8 cellular contexts compared by ENCODE assay signal in the genomic region with DNA sequence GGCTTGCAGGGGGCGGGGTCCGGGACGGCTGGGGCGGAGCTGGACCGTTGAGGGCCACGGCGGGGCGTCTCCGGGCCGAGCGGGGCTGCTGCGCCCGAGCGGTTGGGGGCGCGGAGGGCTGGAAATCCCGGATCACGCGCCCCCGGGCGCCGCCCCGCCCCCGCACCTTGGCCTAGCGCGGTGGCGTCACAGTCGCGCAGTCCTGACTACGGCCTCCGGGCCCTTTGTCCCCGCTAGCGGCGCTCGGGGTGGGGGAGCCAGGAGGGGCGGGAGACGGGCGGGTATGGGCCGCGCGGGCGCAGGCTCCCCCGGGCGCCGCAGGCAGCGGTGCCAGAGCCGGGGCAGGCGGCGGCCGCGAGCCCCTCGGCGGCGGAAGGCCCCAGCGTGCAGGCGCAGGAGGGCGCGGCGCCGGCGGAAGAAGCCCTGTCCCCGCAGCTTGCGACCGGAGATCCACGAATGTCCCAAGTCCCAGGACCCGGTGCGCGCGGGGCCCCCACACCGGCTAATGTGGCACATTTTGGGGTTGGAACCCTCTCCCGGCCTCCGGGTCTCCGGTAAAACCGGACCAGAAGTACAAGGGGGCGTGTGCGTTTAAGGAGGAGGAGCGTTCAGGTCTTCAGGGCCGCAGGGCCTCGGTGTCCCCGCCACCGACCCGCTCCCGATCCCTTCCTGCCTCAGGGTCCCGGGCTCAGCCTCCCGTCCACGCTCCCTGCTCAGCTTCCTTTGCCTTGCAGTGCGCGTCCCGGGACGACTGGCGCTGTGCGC. TPM values are rescaled to one million over a fixed set of nuclear protein-coding genes. Genes with fewer than 3 reads are reported as not detected.
A peak's percentile ranks its signal among the peaks of the same experiment; 100 is the strongest.
DNase-seq lines count a peak whose midpoint lies in the region; ATAC-seq, FAIRE-seq and TF ChIP-seq lines count a peak whose summit lies in the region.

No MANE protein-coding gene starts in this region.

- H3K4me1 ChIP-seq in CD8-positive, alpha-beta memory T cell (ENCODE audit: insufficient read depth, low read length), result peaks cover 40% of the 10 kb centered on the region
- peaks cover 10% of the 10 kb centered on the region for H3K4me1 ChIP-seq in IMR-90 (ENCODE audit: control insufficient read depth, insufficient read depth, low read length)
- H3K4me1 ChIP-seq in heart left ventricle, result peaks cover 0 to 66% (median 49%) of the 10 kb centered on the region in 12 donors
- H3K4me1 ChIP-seq in ovary (ENCODE audit: insufficient read depth), result peaks cover 25% of the 10 kb centered on the region

- H3K36me3 Mint-ChIP-seq in CD8-positive, alpha-beta memory T cell, result peaks cover 0 to 20% (median 0%) of the 10 kb centered on the region in 3 donors

- H3K79me1 ChIP-seq in IMR-90 (ENCODE audit: low read depth in 1 of 2, low read length in 2 of 2), result peaks cover 0 to 25% of the 10 kb centered on the region in 2 experiments; a peak in 2 of 4 replicates

- TF ChIP-seq CTCF in GM20000 (IDR thresholded peaks at IDR 0.05; ENCODE audit: extremely low read depth, missing control alignments) (no peak), IMR-90 (conservative IDR thresholded peaks at IDR 0.05; ENCODE audit: low read depth, low read length) (0 out of 2 replicates have a peak, but pooled peaks have one; percentile 5), heart left ventricle (IDR thresholded peaks at IDR 0.05) (no peak), ovary (IDR thresholded peaks at IDR 0.05) (no peak)

- TF ChIP-seq POLR2A in IMR-90 (IDR thresholded peaks at IDR 0.05; ENCODE audit: low read depth, low read length) (peak; percentile 40; the same call in 1 of the 2 replicates), heart left ventricle (IDR thresholded peaks at IDR 0.05) (no peak), ovary (IDR thresholded peaks at IDR 0.05) (no peak)

- peak overlapping the region; percentile 89 for H3K4me2 ChIP-seq in IMR-90 (ENCODE audit: low read depth, low read length)

- H3K27ac Mint-ChIP-seq in CD8-positive, alpha-beta memory T cell, result peak overlapping the region in 6 of 8 donors; percentile 58 to 95 (median 66)

- H3K4me3 ChIP-seq in CD8-positive, alpha-beta memory T cell (ENCODE audit: low read length), result peak overlapping the region; percentile 69
- peak overlapping the region; percentile 85 for H3K4me3 ChIP-seq in IMR-90 (ENCODE audit: insufficient read depth, low read depth, low read length)
- peak overlapping the region; percentile 35 to 95 (median 76) for H3K4me3 ChIP-seq in heart left ventricle
- peak overlapping the region; percentile 84 for H3K4me3 ChIP-seq in ovary

- TF ChIP-seq EP300 in ovary (IDR thresholded peaks at IDR 0.05), result no peak

- H3K23ac ChIP-seq in IMR-90 (ENCODE audit: low read depth, low read length), result peak overlapping the region; percentile 95

- peak overlapping the region; percentile 93 for H2BK5ac ChIP-seq in IMR-90 (ENCODE audit: low read depth, low read length, poor library complexity, severe bottlenecking)

- H3K9ac ChIP-seq in IMR-90 (ENCODE audit: low read depth, low read length), result peak overlapping the region; percentile 96

- H3K4ac ChIP-seq in IMR-90 (ENCODE audit: low read depth, low read length), result peak overlapping the region; percentile 94

- peaks cover 8% of the 10 kb centered on the region for H3K36me3 ChIP-seq in CD8-positive, alpha-beta memory T cell (ENCODE audit: insufficient read depth, low read length)
- H3K36me3 ChIP-seq in IMR-90 (ENCODE audit: control insufficient read depth, insufficient read depth, low read length), result peaks cover 39% of the 10 kb centered on the region; the same call in 1 of the 2 replicates
- H3K36me3 ChIP-seq in heart left ventricle, result peaks cover 0 to 39% (median 32%) of the 10 kb centered on the region in 9 donors
- no peaks in the 10 kb centered on the region for H3K36me3 ChIP-seq in ovary

- H3K27me3 Mint-ChIP-seq in CD8-positive, alpha-beta memory T cell, result no peaks in the 10 kb centered on the region

- H4K20me1 ChIP-seq in IMR-90 (ENCODE audit: insufficient read depth, low read length), result peaks cover 48% of the 10 kb centered on the region

- ATAC-seq in IMR-90 (ENCODE audit: low read depth) (peak; percentile 45), heart left ventricle (peak in 3 of 4 donors; percentile 14 to 54 (median 42))

- 0 out of 2 replicates have a peak, but pooled peaks cover 2% of the 10 kb centered on the region for H3K9me1 ChIP-seq in IMR-90 (ENCODE audit: insufficient read depth, low read length)

- TF ChIP-seq RAD21 in IMR-90 (IDR thresholded peaks at IDR 0.05; ENCODE audit: low read length), result no peak

- intact Hi-C loops in IMR-90 (cut with micrococcal nuclease) (loop anchor here (5.0 kb wide), 1 partner anchor 77 kb away; the partner anchor contains the start of gene CNN2), heart left ventricle (cut with DNase I) (loop anchor here in 5 of 10 donors (5.0 kb wide), 3 partner anchors 77 to 168 kb away; partner anchors contain the start of genes RNU6-2 (in 4 of the 5), TMEM259 (in 4 of the 5) and CNN2 (in 1 of the 5)), ovary (cut with DNase I) (loop anchor here in 3 of 4 donors (5.0 to 10.0 kb wide), 3 partner anchors 68 to 180 kb away; partner anchors contain the start of genes ARID3A (in 1 of the 3), RNU6-2 (in 1 of the 3), SBNO2 (in 1 of the 3) and TMEM259 (in 1 of the 3))

- H3K14ac ChIP-seq in IMR-90 (replicated peaks; ENCODE audit: low read depth, low read length), result peak overlapping the region; percentile 95

- 1% methylated on average over 41 of the region's 92 CpGs; no CpG with 5 or more reads in 1 of the 2 experiments for WGBS in IMR-90 (ENCODE audit: extremely low coverage in 2 of 2, insufficient read length in 1 of 2), 2 experiments
- 0 to 1% (median 1%) methylated on average over 69 to 92 of the region's 92 CpGs for WGBS in adipose tissue, 3 donors
- 0 to 2% (median 1%) methylated on average over 39 to 92 of the region's 92 CpGs for WGBS in heart left ventricle, 4 donors
- 0% methylated on average over 19 to 92 of the region's 92 CpGs for WGBS in ovary, 3 donors

- H2AK5ac ChIP-seq in IMR-90 (ENCODE audit: low read depth, low read length), result peak overlapping the region; percentile 91

- H3K18ac ChIP-seq in IMR-90 (ENCODE audit: low read depth, low read length), result no peak overlapping the region; the same call in 1 of the 2 replicates

- peak; percentile 72 to 84 (median 76) for DNase-seq in CD8-positive, alpha-beta memory T cell
- DNase-seq in GM20000 (ENCODE audit: low spot score) (peak; percentile 93), IMR-90 (peak; percentile 69), SKM-1 treated with dmso at 0.1 percent for 144 hours (lab: John Stamatoyannopoulos, UW; ENCODE audit: unreplicated experiment) (peak; percentile 21), heart left ventricle (peak; percentile 72 to 90 (median 85)), ovary (peak; percentile 71 to 83 (median 81)), urothelium cell line (ENCODE audit: low spot score) (peak; percentile 59)

- dilution Hi-C loops in IMR-90 (cut with HindIII; ENCODE audit: low sequenced_read_pairs, unreplicated experiment), result no loop called here

- H2BK15ac ChIP-seq in IMR-90 (ENCODE audit: low read depth, low read length), result no peak overlapping the region

- POLR2A ChIA-PET in CD8-positive, alpha-beta memory T cell (lab: Charles Lee), result interaction anchor here (0.6 to 2.7 kb wide), 9 partner anchors 11 to 164 kb away, joined by 3 to 14 read pairs (median 4); partner anchors contain the start of genes ABCA7, ARHGAP45, CIRBP and RNU6-2
- POLR2A ChIA-PET in IMR-90 (lab: Charles Lee; ENCODE audit: unreplicated experiment), result interaction anchor here (0.6 to 0.7 kb wide), 2 partner anchors 96 to 164 kb away, joined by 3 to 4 read pairs; partner anchors contain the start of gene CIRBP

- peak overlapping the region in 1 of 2 experiments; percentile 32; a peak in 1 of 4 replicates for H4K8ac ChIP-seq in IMR-90 (ENCODE audit: low read depth in 2 of 2, low read length in 2 of 2)

- peak overlapping the region; percentile 70 for H2AFZ ChIP-seq in IMR-90 (replicated peaks; ENCODE audit: low read length, poor library complexity)

- no peak for FAIRE-seq in urothelium cell line (lab: Jason Lieb, UNC)

- H4K91ac ChIP-seq in IMR-90 (ENCODE audit: insufficient read depth, low read depth, low read length), result peak overlapping the region; percentile 32

- peaks cover 22 to 41% (median 26%) of the 10 kb centered on the region in 3 donors for H3K4me1 Mint-ChIP-seq in CD8-positive, alpha-beta memory T cell

- no TSS peak for BruUV-seq in IMR-90 (replicated peaks; lab: Mats Ljungman, UMichigan)

- H3K9me3 Mint-ChIP-seq in CD8-positive, alpha-beta memory T cell, result peaks cover 0 to 2% (median 0%) of the 10 kb centered on the region in 5 donors

- H3K9me3 ChIP-seq in CD8-positive, alpha-beta memory T cell (ENCODE audit: low read length), result no peaks in the 10 kb centered on the region
- H3K9me3 ChIP-seq in IMR-90 (ENCODE audit: control insufficient read depth, insufficient read depth, low read length), result peaks cover 3% of the 10 kb centered on the region
- peaks cover 0 to 5% (median 0%) of the 10 kb centered on the region in 12 donors for H3K9me3 ChIP-seq in heart left ventricle
- H3K9me3 ChIP-seq in ovary, result no peaks in the 10 kb centered on the region

- peak overlapping the region; percentile 85 for H3K27ac ChIP-seq in CD8-positive, alpha-beta memory T cell (ENCODE audit: low read depth, low read length)
- peak overlapping the region; percentile 84 for H3K27ac ChIP-seq in IMR-90 (ENCODE audit: insufficient read depth, low read length)
- H3K27ac ChIP-seq in adipose tissue (ENCODE audit: low read depth, low read length), result peak overlapping the region; percentile 95
- peak overlapping the region; percentile 79 to 100 (median 98) for H3K27ac ChIP-seq in heart left ventricle
- peak overlapping the region; percentile 91 to 97 for H3K27ac ChIP-seq in ovary

- H3K56ac ChIP-seq in IMR-90 (ENCODE audit: extremely low read depth, insufficient read depth, low read length), result peak overlapping the region; percentile 62; the same call in 1 of the 2 replicates

- CTCF ChIA-PET in CD8-positive, alpha-beta memory T cell (lab: Charles Lee), result interaction anchor here (1.4 kb wide), 1 partner anchor 140 kb away, joined by 4 read pairs; no protein-coding TSS in a partner anchor
- CTCF ChIA-PET in IMR-90 (lab: Yijun Ruan, JAX), result interaction anchor here (1.5 kb wide), 1 partner anchor 9 kb away, joined by 6 read pairs; no protein-coding TSS in a partner anchor

- H3K4me3 Mint-ChIP-seq in CD8-positive, alpha-beta memory T cell, result peak overlapping the region; percentile 71 to 92 (median 75)

- H2BK20ac ChIP-seq in IMR-90 (ENCODE audit: low read depth, low read length), result no peak overlapping the region

- in situ Hi-C loops in IMR-90 (cut with MboI; ENCODE audit: low sequenced_read_pairs), result loop anchor here (5.0 kb wide), 1 partner anchor 98 kb away; no protein-coding TSS in a partner anchor

- peak overlapping the region; percentile 46; the same call in 1 of the 2 replicates for H2BK120ac ChIP-seq in IMR-90 (ENCODE audit: low read depth, low read length)

- peak overlapping the region; percentile 97 for H2AK9ac ChIP-seq in IMR-90 (replicated peaks; ENCODE audit: low read depth, low read length, poor library complexity)

- no peaks in the 10 kb centered on the region for H3K27me3 ChIP-seq in CD8-positive, alpha-beta memory T cell (ENCODE audit: insufficient read depth, low read length, poor library complexity, severe bottlenecking)
- H3K27me3 ChIP-seq in IMR-90 (ENCODE audit: control insufficient read depth, insufficient read depth, low read length) (no peaks in the 10 kb centered on the region), heart left ventricle (no peaks in the 10 kb centered on the region), ovary (no peaks in the 10 kb centered on the region)

- peak overlapping the region; percentile 40 for H4K5ac ChIP-seq in IMR-90 (ENCODE audit: low read depth, low read length)

RNA-seq across cellular contexts. Expression of gene GPX4, which starts 0.8 kb away (rescaled TPM):
- 100 to 1,000 TPM; 222 TPM for total RNA-seq in CD8-positive, alpha-beta memory T cell
- 373 TPM for polyA plus RNA-seq in CD8-positive, alpha-beta memory T cell
- 357 and 415 TPM in 2 replicates for total RNA-seq in IMR-90 (2012; rRNA removed)
- 1,083 and 1,136 TPM in 2 replicates for polyA plus RNA-seq in IMR-90 (2012; rRNA removed)
- 2,056 and 2,058 TPM in 2 replicates for polyA plus RNA-seq in IMR-90 (2012; cell fraction: cytosol; rRNA removed)
- 1,128 and 1,215 TPM in 2 replicates for polyA plus RNA-seq in IMR-90 (2012; cell fraction: nucleus; rRNA removed; ENCODE audit: low replicate concordance)
- 1,000 to 10,000 TPM in 2 of 3 donors, 100 to 1,000 TPM in 1; 205 to 2,242 (median 1,517) TPM for polyA plus RNA-seq in adipose tissue
- 100 to 1,000 TPM; 251 to 590 (median 289) TPM for total RNA-seq in heart left ventricle
- 100 to 1,000 TPM; 377 to 558 TPM for polyA plus RNA-seq in heart left ventricle
- total RNA-seq in ovary, result 100 to 1,000 TPM; 189 to 309 (median 247) TPM
- 100 to 1,000 TPM; 239 to 450 TPM for polyA plus RNA-seq in ovary

RNA-seq across cellular contexts. Expression of gene POLR2E, which starts 9.5 kb away (rescaled TPM):
- 100 to 1,000 TPM; 270 to 278 TPM for total RNA-seq in CD8-positive, alpha-beta memory T cell
- 249 TPM for polyA plus RNA-seq in CD8-positive, alpha-beta memory T cell
- 195 and 294 TPM in 2 replicates for total RNA-seq in IMR-90 (2012; rRNA removed)
- polyA plus RNA-seq in IMR-90 (2012; rRNA removed), result 391 and 449 TPM in 2 replicates
- 408 and 821 TPM in 2 replicates for polyA plus RNA-seq in IMR-90 (2012; cell fraction: cytosol; rRNA removed)
- polyA plus RNA-seq in IMR-90 (2012; cell fraction: nucleus; rRNA removed; ENCODE audit: low replicate concordance), result 242 and 436 TPM in 2 replicates
- 100 to 1,000 TPM in 2 of 3 donors, 10 to 100 TPM in 1; 86.3 to 393 (median 226) TPM for polyA plus RNA-seq in adipose tissue
- total RNA-seq in heart left ventricle, result 100 to 1,000 TPM; 116 to 220 (median 139) TPM
- 100 to 1,000 TPM; 161 to 209 TPM for polyA plus RNA-seq in heart left ventricle
- total RNA-seq in ovary, result 100 to 1,000 TPM in 5 of 7 donors, 10 to 100 TPM in 2; 88.2 to 157 (median 140) TPM
- polyA plus RNA-seq in ovary, result 100 to 1,000 TPM in 1 of 2 donors, 10 to 100 TPM in 1; 11.1 to 119 TPM

RNA-seq across cellular contexts. Expression of gene ARHGAP45, which starts 37.7 kb away (rescaled TPM):
- 100 to 1,000 TPM; 212 to 220 TPM for total RNA-seq in CD8-positive, alpha-beta memory T cell
- 478 TPM for polyA plus RNA-seq in CD8-positive, alpha-beta memory T cell
- 0.83 and 1.3 TPM in 2 replicates for total RNA-seq in IMR-90 (2012; rRNA removed)
- 1.4 and 1.7 TPM in 2 replicates for polyA plus RNA-seq in IMR-90 (2012; rRNA removed)
- polyA plus RNA-seq in IMR-90 (2012; cell fraction: cytosol; rRNA removed), result 2.0 and 2.2 TPM in 2 replicates
- 3.0 and 10.5 TPM in 2 replicates for polyA plus RNA-seq in IMR-90 (2012; cell fraction: nucleus; rRNA removed; ENCODE audit: low replicate concordance)
- polyA plus RNA-seq in adipose tissue, result 10 to 100 TPM; 10.1 to 22.3 (median 14.7) TPM
- total RNA-seq in heart left ventricle, result 10 to 100 TPM in 3 of 9 donors, 1 to 10 TPM in 6; 1.6 to 38.2 (median 5.1) TPM
- 1 to 10 TPM; 4.1 to 4.7 TPM for polyA plus RNA-seq in heart left ventricle
- total RNA-seq in ovary, result 10 to 100 TPM in 2 of 7 donors, 1 to 10 TPM in 5; 2.7 to 10.6 (median 8.9) TPM
- polyA plus RNA-seq in ovary, result 1 to 10 TPM; 1.0 to 5.1 TPM

Comparison
In these comparisons a context has a peak if more than half of its experiments do, and no peak if none do; other contexts are left out.
1. Peak in every context shown above with its lines: DNase-seq, ATAC-seq, H3K4me3 ChIP-seq and H3K27ac ChIP-seq.
2. DNase-seq: peak in every context shown above with its lines; median percentile 93 in GM20000; 85 in heart left ventricle; 81 in ovary; 76 in CD8-positive, alpha-beta memory T cell; 69 in IMR-90; 59 in urothelium cell line; 21 in SKM-1 treated with dmso at 0.1 percent for 144 hours.
3. RNA of gene ARHGAP45, which starts 37.7 kb away (polyA plus RNA-seq): 478 TPM in CD8-positive, alpha-beta memory T cell (single experiment); 10.1 to 22.3 TPM in adipose tissue, 1.0 to 5.1 TPM in ovary, 4.1 to 4.7 TPM in heart left ventricle and 1.4 to 10.5 TPM in IMR-90; every median in the first group is over 10 times any median in the second.